ENCODE assay signal across 16 cellular contexts in genomic region chr6:43624786-43625288, GRCh38. TPM values are rescaled to one million over a fixed set of nuclear protein-coding genes. Genes with fewer than 3 reads are reported as not detected.
"Had no signal": no experiment of that assay in that cellular context is flagged by ENCODE, and none has a peak within 500 bp of the region (broad histone marks: within the 10 kb centered on the region; RNA-seq: fewer than 3 reads in every experiment).

No MANE protein-coding gene starts in this region.

- H3K27me3 Mint-ChIP-seq: activated naive CD4-positive, alpha-beta T cell treated with anti-CD3 and anti-CD28 coated beads, Interleukin-2, amount 50 U/mL, for 24 hours had no signal

- H3K4me1 ChIP-seq: foreskin keratinocyte had no signal

- DNase-seq: activated CD4-positive, alpha-beta T cell treated with anti-CD3 and anti-CD28 coated beads for 48 hours; activated CD8-positive, alpha-beta T cell treated with anti-CD3 and anti-CD28 coated beads, Interleukin-2, amount 10 ng/mL, durations not matched to agents 7 days and 5 days; activated gamma-delta T cell; activated T-cell treated with anti-CD3 and anti-CD28 coated beads, Interleukin-2, amount 50 U/mL, for 4 hours; foreskin keratinocyte; nucleus accumbens; stimulated activated CD4-positive, alpha-beta T cell treated with anti-CD3 and anti-CD28 coated beads, Interleukin-12 subunit alpha, Interleukin-12 subunit beta, amount 100 ng/mL, for 4 hours; stomach; upper lobe of left lung had no signal

- H3K4me2 ChIP-seq: hepatocyte had no signal

- H3K9me3 Mint-ChIP-seq: activated naive CD4-positive, alpha-beta T cell treated with anti-CD3 and anti-CD28 coated beads, Interleukin-2, amount 50 U/mL, for 24 hours; activated T-cell treated with anti-CD3 and anti-CD28 coated beads, Interleukin-2, amount 50 U/mL, for 4 hours; nephron; WTC11 had no signal

- H3K27me3 ChIP-seq: adrenal gland, cardiac muscle cell, dorsolateral prefrontal cortex, foreskin keratinocyte, hepatocyte, stomach, upper lobe of left lung had no signal

- H2AFZ ChIP-seq: hepatocyte had no signal

- H3K4me3 ChIP-seq: adrenal gland, cardiac muscle cell, dorsolateral prefrontal cortex, hepatocyte, stomach, upper lobe of left lung had no signal

- ATAC-seq: activated CD8-positive, alpha-beta T cell treated with anti-CD3 and anti-CD28 coated beads, Interleukin-2, amount 10 ng/mL, durations not matched to agents 7 days and 5 days; activated T-cell treated with anti-CD3 and anti-CD28 coated beads, Interleukin-2, amount 50 U/mL, for 4 hours; foreskin keratinocyte; WTC11 had no signal

- H3K27ac Mint-ChIP-seq: activated CD8-positive, alpha-beta T cell treated with anti-CD3 and anti-CD28 coated beads, Interleukin-2, amount 10 ng/mL, durations not matched to agents 7 days and 5 days; activated naive CD4-positive, alpha-beta T cell treated with anti-CD3 and anti-CD28 coated beads, Interleukin-2, amount 50 U/mL, for 24 hours; nephron; WTC11 had no signal

- H3K4me3 Mint-ChIP-seq: activated CD8-positive, alpha-beta T cell treated with anti-CD3 and anti-CD28 coated beads, Interleukin-2, amount 10 ng/mL, durations not matched to agents 7 days and 5 days; activated naive CD4-positive, alpha-beta T cell treated with anti-CD3 and anti-CD28 coated beads, Interleukin-2, amount 50 U/mL, for 24 hours; activated T-cell treated with anti-CD3 and anti-CD28 coated beads, Interleukin-2, amount 50 U/mL, for 4 hours; WTC11 had no signal

- H3K27ac ChIP-seq: adrenal gland, cardiac muscle cell, dorsolateral prefrontal cortex, foreskin keratinocyte, hepatocyte, stomach, upper lobe of left lung had no signal

- H3K9me3 ChIP-seq: adrenal gland, stomach, upper lobe of left lung had no signal

RNA-seq across cellular contexts. Expression of gene RSPH9, which starts 20.0 kb away (rescaled TPM):
- total RNA-seq: activated CD8-positive, alpha-beta T cell treated with anti-CD3 and anti-CD28 coated beads, Interleukin-2, amount 10 ng/mL, durations not matched to agents 7 days and 5 days; activated T-cell treated with anti-CD3 and anti-CD28 coated beads, Interleukin-2, amount 50 U/mL, for 4 hours had no signal
